21 cellular contexts compared by ENCODE assay signal in genomic region chr1:3575953-3576352, GRCh38. TPM values are rescaled to one million over a fixed set of nuclear protein-coding genes. Genes with fewer than 3 reads are reported as not detected.
DNase-seq lines count a peak whose midpoint lies in the region; ATAC-seq, FAIRE-seq and TF ChIP-seq lines count a peak whose summit lies in the region.
"Had no signal": no experiment of that assay in that cellular context is flagged by ENCODE, and none has a peak within 500 bp of the region (broad histone marks: within the 10 kb centered on the region; RNA-seq: fewer than 3 reads in every experiment).

No MANE protein-coding gene starts in this region.

- no peaks in the 10 kb centered on the region for H4K20me1 ChIP-seq in GM23338 (replicated peaks; ENCODE audit: insufficient read depth)
- H4K20me1 ChIP-seq in K562 (replicated peaks; ENCODE audit: control insufficient read depth, insufficient read depth, low read length), result 0 out of 2 replicates have a peak, but pooled peaks cover 7% of the 10 kb centered on the region

- H3K23ac ChIP-seq in neuronal stem cell (ENCODE audit: low read depth, low read length, poor library complexity), result peak overlapping the region; percentile 23

- no peak overlapping the region for H3K27ac ChIP-seq in GM23338 (ENCODE audit: low read depth)
- H3K27ac ChIP-seq in K562 (ENCODE audit: extremely low read depth, low read depth, low read length), result no peak overlapping the region
- no peak overlapping the region for H3K27ac ChIP-seq in neuronal stem cell (replicated peaks; ENCODE audit: low read length)
- H3K27ac ChIP-seq: 22Rv1, A549, HL-60 had no signal

- ATAC-seq in GM23338, result peak; percentile 25; the same call in 2 of the 3 replicates
- ATAC-seq in K562, result peak; percentile 16; the same call in 2 of the 3 replicates
- ATAC-seq in WTC11, result no peak
- ATAC-seq: A549; CD8-positive, alpha-beta T cell had no signal

- CTCF ChIA-PET in K562 (lab: Yijun Ruan, JAX; ENCODE audit: low intra/inter-chr PET ratio) (no interaction called here), WTC11 (lab: Charles Lee) (interaction anchor here (1.6 to 1.8 kb wide), 2 partner anchors 11 to 123 kb away, joined by 5 to 9 read pairs; no protein-coding TSS in a partner anchor)

- H3K4me3 Mint-ChIP-seq in GM23338 (no peak overlapping the region), progenitor cell of endocrine pancreas (ENCODE audit: low read depth) (no peak overlapping the region), WTC11 (no peak overlapping the region)
- H3K4me3 Mint-ChIP-seq: CD8-positive, alpha-beta T cell; H9 had no signal

- no peaks in the 10 kb centered on the region for H3K9me1 ChIP-seq in K562 (ENCODE audit: control insufficient read depth, insufficient read depth, low read length)

- in situ Hi-C loops in K562 (cut with MboI), result no loop called here

- no peak overlapping the region for H3K14ac ChIP-seq in neuronal stem cell (ENCODE audit: low read length)

- no peak overlapping the region for H2BK120ac ChIP-seq in neuronal stem cell (ENCODE audit: low read depth, low read length)

- no peaks in the 10 kb centered on the region for H3K27me3 Mint-ChIP-seq in GM23338 (ENCODE audit: insufficient read depth, low read depth, poor library complexity)
- no peaks in the 10 kb centered on the region for H3K27me3 Mint-ChIP-seq in progenitor cell of endocrine pancreas
- no peaks in the 10 kb centered on the region for H3K27me3 Mint-ChIP-seq in WTC11 (ENCODE audit: low read depth)

- H3K4ac ChIP-seq in neuronal stem cell (ENCODE audit: low read length), result no peak overlapping the region

- H3K27ac Mint-ChIP-seq in GM23338, result no peak overlapping the region
- H3K27ac Mint-ChIP-seq in progenitor cell of endocrine pancreas, result no peak overlapping the region
- no peak overlapping the region for H3K27ac Mint-ChIP-seq in WTC11
- H3K27ac Mint-ChIP-seq: CD8-positive, alpha-beta T cell; H9 had no signal

- H4K91ac ChIP-seq in neuronal stem cell (ENCODE audit: low read depth, low read length, poor library complexity), result no peak overlapping the region

- TF ChIP-seq EP300 in K562 (IDR thresholded peaks at IDR 0.05; ENCODE audit: low read length), result no peak

- no peaks in the 10 kb centered on the region for H3K27me3 ChIP-seq in GM23338 (ENCODE audit: insufficient read depth)
- peaks cover 9 to 21% of the 10 kb centered on the region in 2 experiments; a peak in 4 of 5 replicates for H3K27me3 ChIP-seq in K562 (ENCODE audit: control insufficient read depth in 2 of 2, insufficient read depth in 2 of 2, low read length in 2 of 2)
- H3K27me3 ChIP-seq in neuronal stem cell (ENCODE audit: control insufficient read depth in 3 of 3, insufficient read depth in 3 of 3, low read depth in 1 of 3, low read length in 3 of 3), result no peaks in the 10 kb centered on the region

- no peak overlapping the region for H2BK12ac ChIP-seq in neuronal stem cell (ENCODE audit: low read length)

- BruUV-seq in K562 (replicated peaks; lab: Mats Ljungman, UMichigan), result no TSS peak

- intact Hi-C loops in K562 (cut with micrococcal nuclease), result no loop called here

- TF ChIP-seq CTCF in GM23338 (conservative IDR thresholded peaks at IDR 0.05; ENCODE audit: low read depth in 2 of 2), result no peak
- TF ChIP-seq CTCF in K562 (IDR thresholded peaks at IDR 0.05 in 2 of 3, conservative IDR thresholded peaks at IDR 0.05 in 1 of 3; ENCODE audit: insufficient read depth in 2 of 3, low read depth in 1 of 3, low read length in 3 of 3), result no peak
- no peak for TF ChIP-seq CTCF in progenitor cell of endocrine pancreas (IDR thresholded peaks at IDR 0.05; ENCODE audit: unreplicated experiment)
- no peak for TF ChIP-seq CTCF in WTC11 (IDR thresholded peaks at IDR 0.05)

- H3K4me1 Mint-ChIP-seq in GM23338 (no peaks in the 10 kb centered on the region), progenitor cell of endocrine pancreas (ENCODE audit: low read depth) (no peaks in the 10 kb centered on the region), WTC11 (no peaks in the 10 kb centered on the region)
- H3K4me1 Mint-ChIP-seq: H9 had no signal

- DNase-seq in DMS 273 (lab: John Stamatoyannopoulos, UW; ENCODE audit: unreplicated experiment) (peak; percentile 38), DMS 273 treated with DMSO at 0.1 percent for 48 hours (lab: John Stamatoyannopoulos, UW) (no peak), GM23338 (ENCODE audit: low spot score) (no peak), K562 (ENCODE audit: extremely low read depth in 1 of 4, low spot score in 3 of 4) (no peak), neuronal stem cell (ENCODE audit: low spot score) (no peak), kidney glomerular epithelial cell (lab: John Stamatoyannopoulos, UW) (no peak), progenitor cell of endocrine pancreas (ENCODE audit: low spot score, unreplicated experiment) (no peak), WTC11 (ENCODE audit: low spot score) (no peak)
- DNase-seq: AML-193; Calu3; CD8-positive, alpha-beta T cell; GOT3; H9; IMR-90; KBM-7 had no signal

- H2AFZ ChIP-seq in GM23338, result no peak overlapping the region
- H2AFZ ChIP-seq in K562 (ENCODE audit: low read depth, low read length), result no peak overlapping the region
- no peak overlapping the region for H2AFZ ChIP-seq in neuronal stem cell (ENCODE audit: low read length)

- H3K4me3 ChIP-seq in GM23338 (no peak overlapping the region), K562 (no peak overlapping the region), neuronal stem cell (ENCODE audit: low read length in 2 of 2) (no peak overlapping the region)
- H3K4me3 ChIP-seq: A549 had no signal

- H3K4me2 ChIP-seq in GM23338 (no peak overlapping the region), K562 (ENCODE audit: insufficient read depth, low read length) (peak overlapping the region; percentile 5; the same call in 1 of the 2 replicates), neuronal stem cell (ENCODE audit: insufficient read depth, low read length, poor library complexity, severe bottlenecking) (no peak overlapping the region)
- H3K4me2 ChIP-seq: A549 had no signal

- H3K9me3 Mint-ChIP-seq in GM23338, result no peaks in the 10 kb centered on the region
- no peaks in the 10 kb centered on the region for H3K9me3 Mint-ChIP-seq in progenitor cell of endocrine pancreas (ENCODE audit: low read depth)
- H3K9me3 Mint-ChIP-seq in WTC11, result no peaks in the 10 kb centered on the region
- H3K9me3 Mint-ChIP-seq: CD8-positive, alpha-beta T cell; H9 had no signal

- H2BK5ac ChIP-seq in neuronal stem cell (ENCODE audit: low read length), result no peak overlapping the region

- H3K36me3 Mint-ChIP-seq in GM23338 (ENCODE audit: low read depth), result peaks cover 5% of the 10 kb centered on the region
- peaks cover 4% of the 10 kb centered on the region for H3K36me3 Mint-ChIP-seq in progenitor cell of endocrine pancreas (ENCODE audit: insufficient read depth)
- H3K36me3 Mint-ChIP-seq in WTC11, result peaks cover 4% of the 10 kb centered on the region; the same call in 1 of the 2 replicates
- H3K36me3 Mint-ChIP-seq: CD8-positive, alpha-beta T cell had no signal

- POLR2A ChIA-PET in K562 (lab: Yijun Ruan, JAX) (interaction anchor here (0.6 to 0.8 kb wide), 2 partner anchors 33 to 96 kb away, joined by 3 to 4 read pairs; no protein-coding TSS in a partner anchor), WTC11 (lab: Charles Lee) (no interaction called here)

- H2BK15ac ChIP-seq in neuronal stem cell (ENCODE audit: low read length), result no peak overlapping the region

- no peak overlapping the region for H3K9ac ChIP-seq in K562 (ENCODE audit: insufficient read depth in 1 of 2, low read depth in 2 of 2, low read length in 2 of 2)
- H3K9ac ChIP-seq in neuronal stem cell (ENCODE audit: low read depth, low read length, poor library complexity), result no peak overlapping the region

- 31% methylated on average over 16 of the region's 18 CpGs for whole genome bisulfite sequencing in K562 (ENCODE audit: insufficient coverage, low coverage, missing lambda C conversion rate)
- WGBS in neuronal stem cell (ENCODE audit: extremely low coverage in 2 of 2, insufficient read length in 2 of 2, insufficient replicate concordance in 1 of 2), 2 donors, result no CpG with 5 or more reads among the region's 18 CpGs

- no peaks in the 10 kb centered on the region for H3F3A ChIP-seq in GM23338 (replicated peaks; ENCODE audit: low read depth)

- H3K18ac ChIP-seq in neuronal stem cell (ENCODE audit: low read length), result no peak overlapping the region

- no peaks in the 10 kb centered on the region for H3K9me2 ChIP-seq in GM23338 (ENCODE audit: insufficient read depth)

- H3K9me3 ChIP-seq in K562 (replicated peaks; ENCODE audit: control insufficient read depth, insufficient read depth, low read depth, low read length) (no peaks in the 10 kb centered on the region; the same call in 1 of the 2 replicates), neuronal stem cell (replicated peaks in 1 of 2; ENCODE audit: control insufficient read depth in 2 of 2, insufficient read depth in 1 of 2, low read depth in 1 of 2, low read length in 2 of 2) (peaks cover 0 to 2% of the 10 kb centered on the region in 2 donors)
- H3K9me3 ChIP-seq: A549 had no signal

- TF ChIP-seq RAD21 in K562 (CRISPR knock-in tag; conservative IDR thresholded peaks at IDR 0.05 in 1 of 2, IDR thresholded peaks at IDR 0.05 in 1 of 2), result no peak

- H3K79me2 ChIP-seq in GM23338 (replicated peaks; ENCODE audit: insufficient read depth), result no peaks in the 10 kb centered on the region
- H3K79me2 ChIP-seq in K562 (ENCODE audit: control insufficient read depth, insufficient read depth, low read length), result no peaks in the 10 kb centered on the region

- no peak for TF ChIP-seq POLR2A in K562 (conservative IDR thresholded peaks at IDR 0.05)

- no peak for FAIRE-seq in K562 (lab: Jason Lieb, UNC)
- FAIRE-seq: A549, G401.6, GM12891, GM19239 had no signal

- H2AK5ac ChIP-seq in neuronal stem cell (ENCODE audit: low read depth, low read length), result no peak overlapping the region

- H3K79me1 ChIP-seq in neuronal stem cell (ENCODE audit: low read depth, low read length), result peaks cover 6% of the 10 kb centered on the region

- H3K36me3 ChIP-seq in GM23338 (ENCODE audit: insufficient read depth) (no peaks in the 10 kb centered on the region), K562 (ENCODE audit: control insufficient read depth, insufficient read depth, low read length) (no peaks in the 10 kb centered on the region), neuronal stem cell (replicated peaks in 1 of 2; ENCODE audit: control insufficient read depth in 2 of 2, insufficient read depth in 2 of 2, low read length in 2 of 2) (peaks cover 8 to 9% of the 10 kb centered on the region in 2 donors)

- H3K4me1 ChIP-seq in GM23338 (ENCODE audit: insufficient read depth) (no peaks in the 10 kb centered on the region), K562 (replicated peaks in 1 of 2; ENCODE audit: control insufficient read depth in 2 of 2, insufficient read depth in 2 of 2, low read length in 2 of 2) (peaks cover 0 to 8% of the 10 kb centered on the region in 2 experiments; a peak in 3 of 5 replicates), neuronal stem cell (ENCODE audit: control insufficient read depth in 2 of 2, insufficient read depth in 1 of 2, low read depth in 1 of 2, low read length in 2 of 2) (no peaks in the 10 kb centered on the region)
- H3K4me1 ChIP-seq: A549 had no signal

- no peak overlapping the region for H4K8ac ChIP-seq in neuronal stem cell (ENCODE audit: low read depth, low read length)

RNA-seq across cellular contexts. Expression of gene MEGF6, which starts 35.4 kb away (rescaled TPM):
- 15.4 and 21.4 TPM in 2 replicates for total RNA-seq in GM23338 (2014; rRNA removed; shearing (Covaris generic))
- polyA plus RNA-seq in GM23338 (2016; fragmentation: Nextera tagmentation; extraction: Ambion mirVana), result 4.0 and 4.7 TPM in 2 replicates
- 0.90 and 2.1 TPM in 2 replicates for total RNA-seq in K562 (2011; cell fraction: chromatin; rRNA removed; ENCODE audit: low replicate concordance)
- total RNA-seq in K562 (2011; cell fraction: nucleolus; rRNA removed), result 1.6 and 1.8 TPM in 2 replicates
- 0.73 and 0.99 TPM in 2 replicates for total RNA-seq in K562 (2011; cell fraction: nucleoplasm; rRNA removed)
- 0.04 and 0.32 TPM in 2 replicates for total RNA-seq in K562 (2014; rRNA removed)
- total RNA-seq in K562 (2014; rRNA removed; fragmentation: Illumina TruSeq; extraction: Trizol), result not detected in 2 replicates
- total RNA-seq in K562 (2015; rRNA removed; fragmentation: Illumina TruSeq; extraction: Trizol), result 0.11 and 0.14 TPM in 2 replicates
- 0.40 and 1.7 TPM in 2 replicates for total RNA-seq in K562 (2021)
- polyA plus RNA-seq in K562 (2011; rRNA removed), result 0.03 and 0.16 TPM in 2 replicates
- polyA plus RNA-seq in K562 (2011; cell fraction: cytosol; rRNA removed), result 0.03 and 0.10 TPM in 2 replicates
- polyA plus RNA-seq in K562 (2011; cell fraction: nucleus; rRNA removed), result 1.3 and 1.8 TPM in 2 replicates
- polyA plus RNA-seq in K562 (2012), result 0.51 and 14.3 TPM in 2 replicates
- 0.04 and 0.24 TPM in 2 replicates for polyA plus RNA-seq in K562 (2014; fragmentation: Illumina TruSeq; extraction: Trizol)
- not detected for polyA plus RNA-seq in K562 (2014; fragmentation: Nextera tagmentation; extraction: Ambion mirVana)
- polyA plus RNA-seq in K562 (2014; rRNA removed), result 0.25 and 0.65 TPM in 2 replicates
- polyA minus RNA-seq in K562 (2011; rRNA and poly(A)+ RNA removed), result not detected in 2 replicates
- polyA minus RNA-seq in K562 (2011; cell fraction: cytosol; rRNA and poly(A)+ RNA removed), result not detected in 2 replicates
- polyA minus RNA-seq in K562 (2011; cell fraction: nucleus; rRNA and poly(A)+ RNA removed), result 0.27 and 0.67 TPM in 2 replicates
- polyA plus RNA-seq in neuronal stem cell (2013, experiment 1 of 2), result 10.3 TPM
- 10.0 TPM for polyA plus RNA-seq in neuronal stem cell (2013, experiment 2 of 2)
- 79.2 and 83.8 TPM in 2 replicates for total RNA-seq in progenitor cell of endocrine pancreas
- 24.9 to 32.4 TPM (median 27.2 TPM) in 3 replicates for total RNA-seq in WTC11 (2021)

RNA-seq across cellular contexts. Expression of gene TPRG1L, which starts 48.9 kb away (rescaled TPM):
- 20.3 and 24.4 TPM in 2 replicates for total RNA-seq in GM23338 (2014; rRNA removed; shearing (Covaris generic))
- polyA plus RNA-seq in GM23338 (2016; fragmentation: Nextera tagmentation; extraction: Ambion mirVana) (6.2 and 6.6 TPM in 2 replicates), K562 (2011; rRNA removed) (9.9 and 11.0 TPM in 2 replicates), K562 (2014; fragmentation: Illumina TruSeq; extraction: Trizol) (9.7 and 10.0 TPM in 2 replicates), K562 (2014; fragmentation: Nextera tagmentation; extraction: Ambion mirVana) (1 to 10 TPM; 1.6 to 1.9 TPM), K562 (2014; rRNA removed) (6.8 and 7.1 TPM in 2 replicates)
- 5.9 and 9.5 TPM in 2 replicates for total RNA-seq in K562 (2011; cell fraction: chromatin; rRNA removed; ENCODE audit: low replicate concordance)
- total RNA-seq in K562 (2011; cell fraction: nucleolus; rRNA removed), result 7.4 and 8.7 TPM in 2 replicates
- 7.7 and 9.1 TPM in 2 replicates for total RNA-seq in K562 (2011; cell fraction: nucleoplasm; rRNA removed)
- total RNA-seq in K562 (2014; rRNA removed) (4.6 and 5.1 TPM in 2 replicates), K562 (2014; rRNA removed; fragmentation: Illumina TruSeq; extraction: Trizol) (5.0 and 5.2 TPM in 2 replicates), K562 (2015; rRNA removed; fragmentation: Illumina TruSeq; extraction: Trizol) (5.7 and 6.2 TPM in 2 replicates), K562 (2021) (8.4 and 8.9 TPM in 2 replicates), progenitor cell of endocrine pancreas (30.7 and 31.4 TPM in 2 replicates), WTC11 (2021) (20.9 to 22.3 TPM (median 20.9 TPM) in 3 replicates)
- polyA plus RNA-seq in K562 (2011; cell fraction: cytosol; rRNA removed), result 10.9 and 11.7 TPM in 2 replicates
- 6.1 and 6.5 TPM in 2 replicates for polyA plus RNA-seq in K562 (2011; cell fraction: nucleus; rRNA removed)
- 9.3 and 18.8 TPM in 2 replicates for polyA plus RNA-seq in K562 (2012)
- 5.7 and 7.5 TPM in 2 replicates for polyA minus RNA-seq in K562 (2011; rRNA and poly(A)+ RNA removed)
- 5.6 and 7.6 TPM in 2 replicates for polyA minus RNA-seq in K562 (2011; cell fraction: cytosol; rRNA and poly(A)+ RNA removed)
- 2.2 and 3.7 TPM in 2 replicates for polyA minus RNA-seq in K562 (2011; cell fraction: nucleus; rRNA and poly(A)+ RNA removed)
- polyA plus RNA-seq in neuronal stem cell (2013, experiment 1 of 2), result 13.4 TPM
- polyA plus RNA-seq in neuronal stem cell (2013, experiment 2 of 2), result 13.2 TPM
